1 cellular context compared by ENCODE assay signal in the genomic region with DNA sequence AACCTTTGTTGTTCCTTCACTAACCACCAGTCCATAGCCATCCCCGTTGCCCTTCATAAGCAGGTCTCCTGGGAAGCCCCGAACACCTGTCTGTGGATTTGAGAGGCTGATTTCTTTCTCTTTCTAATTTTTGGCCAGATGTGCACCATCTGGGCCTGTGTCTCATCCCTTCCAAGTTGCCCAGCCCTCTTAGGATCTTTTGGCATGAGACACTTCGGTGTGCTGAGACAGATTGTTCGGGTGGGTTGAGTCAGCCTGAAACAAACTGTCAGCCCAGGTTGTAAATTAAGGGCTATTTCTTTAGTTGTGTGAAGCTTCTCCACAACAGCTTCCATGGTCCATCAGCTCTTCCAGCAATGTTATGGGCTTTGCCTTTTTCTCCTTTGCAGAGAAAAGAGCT.
TF ChIP-seq lines count a peak whose summit lies in the region.

No MANE protein-coding gene starts in this region.

TF ChIP-seq in H1, 55 proteins besides CTCF, POLR2A, EP300 and RAD21:
- TF ChIP-seq POU5F1 (IDR thresholded peaks at IDR 0.05; ENCODE audit: low read depth, low read length) (no peak), SIRT6 (IDR thresholded peaks at IDR 0.05; ENCODE audit: low read length) (no peak), SAP30 (IDR thresholded peaks at IDR 0.05; ENCODE audit: insufficient read depth, insufficient replicate concordance, low read length) (no peak), CBX8 (IDR thresholded peaks at IDR 0.05; ENCODE audit: borderline replicate concordance, low read depth, low read length) (no peak), RNF2 (IDR thresholded peaks at IDR 0.05; ENCODE audit: borderline replicate concordance, low read depth, low read length, missing control alignments, poor library complexity, severe bottlenecking) (no peak), GABPA (IDR thresholded peaks at IDR 0.05; ENCODE audit: borderline replicate concordance, insufficient read depth, low read length) (no peak), RFX5 (IDR thresholded peaks at IDR 0.05; ENCODE audit: borderline replicate concordance, low read depth, low read length) (no peak), SRF (IDR thresholded peaks at IDR 0.05; ENCODE audit: low read depth, low read length) (no peak), HDAC2 (IDR thresholded peaks at IDR 0.05; ENCODE audit: borderline replicate concordance in 1 of 2, low read depth in 2 of 2, low read length in 2 of 2) (no peak), SIX5 (IDR thresholded peaks at IDR 0.05; ENCODE audit: low read depth, low read length) (no peak), CREB1 (IDR thresholded peaks at IDR 0.05) (no peak)
- TF ChIP-seq, protein P1, sequence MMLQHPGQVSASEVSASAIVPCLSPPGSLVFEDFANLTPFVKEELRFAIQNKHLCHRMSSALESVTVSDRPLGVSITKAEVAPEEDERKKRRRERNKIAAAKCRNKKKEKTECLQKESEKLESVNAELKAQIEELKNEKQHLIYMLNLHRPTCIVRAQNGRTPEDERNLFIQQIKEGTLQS (IDR thresholded peaks at IDR 0.05; ENCODE audit: insufficient read depth, low read depth, low read length), result no peak
- TF ChIP-seq, protein P2, sequence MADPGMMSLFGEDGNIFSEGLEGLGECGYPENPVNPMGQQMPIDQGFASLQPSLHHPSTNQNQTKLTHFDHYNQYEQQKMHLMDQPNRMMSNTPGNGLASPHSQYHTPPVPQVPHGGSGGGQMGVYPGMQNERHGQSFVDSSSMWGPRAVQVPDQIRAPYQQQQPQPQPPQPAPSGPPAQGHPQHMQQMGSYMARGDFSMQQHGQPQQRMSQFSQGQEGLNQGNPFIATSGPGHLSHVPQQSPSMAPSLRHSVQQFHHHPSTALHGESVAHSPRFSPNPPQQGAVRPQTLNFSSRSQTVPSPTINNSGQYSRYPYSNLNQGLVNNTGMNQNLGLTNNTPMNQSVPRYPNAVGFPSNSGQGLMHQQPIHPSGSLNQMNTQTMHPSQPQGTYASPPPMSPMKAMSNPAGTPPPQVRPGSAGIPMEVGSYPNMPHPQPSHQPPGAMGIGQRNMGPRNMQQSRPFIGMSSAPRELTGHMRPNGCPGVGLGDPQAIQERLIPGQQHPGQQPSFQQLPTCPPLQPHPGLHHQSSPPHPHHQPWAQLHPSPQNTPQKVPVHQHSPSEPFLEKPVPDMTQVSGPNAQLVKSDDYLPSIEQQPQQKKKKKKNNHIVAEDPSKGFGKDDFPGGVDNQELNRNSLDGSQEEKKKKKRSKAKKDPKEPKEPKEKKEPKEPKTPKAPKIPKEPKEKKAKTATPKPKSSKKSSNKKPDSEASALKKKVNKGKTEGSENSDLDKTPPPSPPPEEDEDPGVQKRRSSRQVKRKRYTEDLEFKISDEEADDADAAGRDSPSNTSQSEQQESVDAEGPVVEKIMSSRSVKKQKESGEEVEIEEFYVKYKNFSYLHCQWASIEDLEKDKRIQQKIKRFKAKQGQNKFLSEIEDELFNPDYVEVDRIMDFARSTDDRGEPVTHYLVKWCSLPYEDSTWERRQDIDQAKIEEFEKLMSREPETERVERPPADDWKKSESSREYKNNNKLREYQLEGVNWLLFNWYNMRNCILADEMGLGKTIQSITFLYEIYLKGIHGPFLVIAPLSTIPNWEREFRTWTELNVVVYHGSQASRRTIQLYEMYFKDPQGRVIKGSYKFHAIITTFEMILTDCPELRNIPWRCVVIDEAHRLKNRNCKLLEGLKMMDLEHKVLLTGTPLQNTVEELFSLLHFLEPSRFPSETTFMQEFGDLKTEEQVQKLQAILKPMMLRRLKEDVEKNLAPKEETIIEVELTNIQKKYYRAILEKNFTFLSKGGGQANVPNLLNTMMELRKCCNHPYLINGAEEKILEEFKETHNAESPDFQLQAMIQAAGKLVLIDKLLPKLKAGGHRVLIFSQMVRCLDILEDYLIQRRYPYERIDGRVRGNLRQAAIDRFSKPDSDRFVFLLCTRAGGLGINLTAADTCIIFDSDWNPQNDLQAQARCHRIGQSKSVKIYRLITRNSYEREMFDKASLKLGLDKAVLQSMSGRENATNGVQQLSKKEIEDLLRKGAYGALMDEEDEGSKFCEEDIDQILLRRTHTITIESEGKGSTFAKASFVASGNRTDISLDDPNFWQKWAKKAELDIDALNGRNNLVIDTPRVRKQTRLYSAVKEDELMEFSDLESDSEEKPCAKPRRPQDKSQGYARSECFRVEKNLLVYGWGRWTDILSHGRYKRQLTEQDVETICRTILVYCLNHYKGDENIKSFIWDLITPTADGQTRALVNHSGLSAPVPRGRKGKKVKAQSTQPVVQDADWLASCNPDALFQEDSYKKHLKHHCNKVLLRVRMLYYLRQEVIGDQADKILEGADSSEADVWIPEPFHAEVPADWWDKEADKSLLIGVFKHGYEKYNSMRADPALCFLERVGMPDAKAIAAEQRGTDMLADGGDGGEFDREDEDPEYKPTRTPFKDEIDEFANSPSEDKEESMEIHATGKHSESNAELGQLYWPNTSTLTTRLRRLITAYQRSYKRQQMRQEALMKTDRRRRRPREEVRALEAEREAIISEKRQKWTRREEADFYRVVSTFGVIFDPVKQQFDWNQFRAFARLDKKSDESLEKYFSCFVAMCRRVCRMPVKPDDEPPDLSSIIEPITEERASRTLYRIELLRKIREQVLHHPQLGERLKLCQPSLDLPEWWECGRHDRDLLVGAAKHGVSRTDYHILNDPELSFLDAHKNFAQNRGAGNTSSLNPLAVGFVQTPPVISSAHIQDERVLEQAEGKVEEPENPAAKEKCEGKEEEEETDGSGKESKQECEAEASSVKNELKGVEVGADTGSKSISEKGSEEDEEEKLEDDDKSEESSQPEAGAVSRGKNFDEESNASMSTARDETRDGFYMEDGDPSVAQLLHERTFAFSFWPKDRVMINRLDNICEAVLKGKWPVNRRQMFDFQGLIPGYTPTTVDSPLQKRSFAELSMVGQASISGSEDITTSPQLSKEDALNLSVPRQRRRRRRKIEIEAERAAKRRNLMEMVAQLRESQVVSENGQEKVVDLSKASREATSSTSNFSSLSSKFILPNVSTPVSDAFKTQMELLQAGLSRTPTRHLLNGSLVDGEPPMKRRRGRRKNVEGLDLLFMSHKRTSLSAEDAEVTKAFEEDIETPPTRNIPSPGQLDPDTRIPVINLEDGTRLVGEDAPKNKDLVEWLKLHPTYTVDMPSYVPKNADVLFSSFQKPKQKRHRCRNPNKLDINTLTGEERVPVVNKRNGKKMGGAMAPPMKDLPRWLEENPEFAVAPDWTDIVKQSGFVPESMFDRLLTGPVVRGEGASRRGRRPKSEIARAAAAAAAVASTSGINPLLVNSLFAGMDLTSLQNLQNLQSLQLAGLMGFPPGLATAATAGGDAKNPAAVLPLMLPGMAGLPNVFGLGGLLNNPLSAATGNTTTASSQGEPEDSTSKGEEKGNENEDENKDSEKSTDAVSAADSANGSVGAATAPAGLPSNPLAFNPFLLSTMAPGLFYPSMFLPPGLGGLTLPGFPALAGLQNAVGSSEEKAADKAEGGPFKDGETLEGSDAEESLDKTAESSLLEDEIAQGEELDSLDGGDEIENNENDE (IDR thresholded peaks at IDR 0.05; ENCODE audit: insufficient replicate concordance, low read length), result no peak
